Comparison of ENCODE assay signal across 16 cellular contexts in genomic region chr19:7441468-7442146, GRCh38.
DNase-seq lines count a peak whose midpoint lies in the region; ATAC-seq lines count a peak whose summit lies in the region.
"Had no signal": no experiment of that assay in that cellular context is flagged by ENCODE, and none has a peak within 500 bp of the region (broad histone marks: within the 10 kb centered on the region; RNA-seq: fewer than 3 reads in every experiment).

No MANE protein-coding gene starts in this region.

- peaks cover 68% of the 10 kb centered on the region for H3K36me3 Mint-ChIP-seq in activated T-cell treated with anti-CD3 and anti-CD28 coated beads, Interleukin-2, amount 50 U/mL, for 24 hours (ENCODE audit: low read depth)
- H3K36me3 Mint-ChIP-seq in central memory CD8-positive, alpha-beta T cell (ENCODE audit: insufficient read depth) = peaks cover 80% of the 10 kb centered on the region

- H3K4me1 Mint-ChIP-seq in activated T-cell treated with anti-CD3 and anti-CD28 coated beads, Interleukin-2, amount 50 U/mL, for 24 hours (ENCODE audit: low read depth) = peaks cover 3% of the 10 kb centered on the region
- peaks cover 6% of the 10 kb centered on the region for H3K4me1 Mint-ChIP-seq in central memory CD8-positive, alpha-beta T cell

- ATAC-seq in central memory CD8-positive, alpha-beta T cell (replicated peaks; ENCODE audit: extremely low read depth, poor library complexity, severe bottlenecking) = no peak
- no peak for ATAC-seq in GM21381 (IDR thresholded peaks at IDR 0.05; ENCODE audit: unreplicated experiment)
- ATAC-seq: GM12878, PC-3 had no signal

- peak overlapping the region; percentile 41 for H3K27ac Mint-ChIP-seq in activated T-cell treated with anti-CD3 and anti-CD28 coated beads, Interleukin-2, amount 50 U/mL, for 24 hours
- H3K27ac Mint-ChIP-seq in central memory CD8-positive, alpha-beta T cell (ENCODE audit: low read depth) = peak overlapping the region; percentile 44

- H3K9me3 Mint-ChIP-seq in activated T-cell treated with anti-CD3 and anti-CD28 coated beads, Interleukin-2, amount 50 U/mL, for 24 hours = no peaks in the 10 kb centered on the region
- H3K9me3 Mint-ChIP-seq in central memory CD8-positive, alpha-beta T cell = no peaks in the 10 kb centered on the region

- DNase-seq in activated T-cell treated with anti-CD3 and anti-CD28 coated beads, Interleukin-2, amount 50 U/mL, for 24 hours = no peak
- DNase-seq in activated T-cell treated with anti-CD3 and anti-CD28 coated beads for 4 hours (no peak), midbrain (lab: John Stamatoyannopoulos, UW) (peak; percentile 16), substantia nigra (lab: John Stamatoyannopoulos, UW) (peak in 14 of 49 donors; percentile 3 to 32 (median 13)), amniotic stem cell (lab: John Stamatoyannopoulos, UW) (no peak), NCI-H524 treated with DMSO at 0.1 percent for 48 hours (lab: John Stamatoyannopoulos, UW) (no peak)
- DNase-seq in central memory CD8-positive, alpha-beta T cell (ENCODE audit: low spot score in 2 of 2) = no peak
- DNase-seq: 8988T, DMS 273 treated with DMSO at 0.1 percent for 48 hours, GDM1, NCI-H187 treated with DMSO at 0.1 percent for 48 hours, PC-3 had no signal

- no peak overlapping the region for H3K4me3 Mint-ChIP-seq in activated T-cell treated with anti-CD3 and anti-CD28 coated beads, Interleukin-2, amount 50 U/mL, for 24 hours
- no peak overlapping the region for H3K4me3 Mint-ChIP-seq in central memory CD8-positive, alpha-beta T cell

- H3K27me3 Mint-ChIP-seq in activated T-cell treated with anti-CD3 and anti-CD28 coated beads, Interleukin-2, amount 50 U/mL, for 24 hours = no peaks in the 10 kb centered on the region
- H3K27me3 Mint-ChIP-seq in central memory CD8-positive, alpha-beta T cell = no peaks in the 10 kb centered on the region

- peak overlapping the region; percentile 58 for H3K27ac ChIP-seq in substantia nigra (ENCODE audit: low read depth, low read length, poor library complexity, severe bottlenecking)
- H3K27ac ChIP-seq: C4-2B, RWPE1 had no signal
